Comparison of ENCODE assay signal across 21 cellular contexts in genomic region chr16:17829826-17830225, GRCh38.
DNase-seq lines count a peak whose midpoint lies in the region; ATAC-seq and TF ChIP-seq lines count a peak whose summit lies in the region.
"Had no signal": no experiment of that assay in that cellular context is flagged by ENCODE, and none has a peak within 500 bp of the region (broad histone marks: within the 10 kb centered on the region; RNA-seq: fewer than 3 reads in every experiment).

No MANE protein-coding gene starts in this region.

- H2BK20ac ChIP-seq in IMR-90 (ENCODE audit: low read depth, low read length): no peak overlapping the region

- ATAC-seq in IMR-90 (ENCODE audit: low read depth) (no peak), mucosa of descending colon (no peak)
- ATAC-seq: PC-3, Right ventricle myocardium inferior, SK-N-SH treated with all-trans-retinoic acid at 6 μM for 48 hours had no signal

- H2BK120ac ChIP-seq in IMR-90 (ENCODE audit: low read depth, low read length): no peak overlapping the region

- no TSS peak for BruUV-seq in IMR-90 (replicated peaks; lab: Mats Ljungman, UMichigan)

- H2BK15ac ChIP-seq in IMR-90 (ENCODE audit: low read depth, low read length): no peak overlapping the region

- CTCF ChIA-PET in IMR-90 (lab: Yijun Ruan, JAX): no interaction called here

- no peak overlapping the region for H3K4me3 ChIP-seq in IMR-90 (ENCODE audit: insufficient read depth, low read depth, low read length)
- no peak overlapping the region for H3K4me3 ChIP-seq in foreskin fibroblast (ENCODE audit: low read depth in 1 of 2, low read length in 2 of 2)
- no peak overlapping the region for H3K4me3 ChIP-seq in mucosa of descending colon
- H3K4me3 ChIP-seq: SJCRH30 had no signal

- TF ChIP-seq RAD21 in IMR-90 (IDR thresholded peaks at IDR 0.05; ENCODE audit: low read length): no peak

- H3K18ac ChIP-seq in IMR-90 (ENCODE audit: low read depth, low read length): no peak overlapping the region

- H2AK9ac ChIP-seq in IMR-90 (replicated peaks; ENCODE audit: low read depth, low read length, poor library complexity): no peak overlapping the region

- in situ Hi-C loops in IMR-90 (cut with MboI; ENCODE audit: low sequenced_read_pairs): loop anchor here (10.0 kb wide), 1 partner anchor 65 kb away; no protein-coding TSS in a partner anchor

- H3K79me1 ChIP-seq in IMR-90 (ENCODE audit: low read depth in 1 of 2, low read length in 2 of 2): no peaks in the 10 kb centered on the region

- dilution Hi-C loops in IMR-90 (cut with HindIII; ENCODE audit: low sequenced_read_pairs, unreplicated experiment): no loop called here

- no peak overlapping the region for H2AFZ ChIP-seq in IMR-90 (replicated peaks; ENCODE audit: low read length, poor library complexity)

- no peak overlapping the region for H2AK5ac ChIP-seq in IMR-90 (ENCODE audit: low read depth, low read length)

- H3K27me3 ChIP-seq in IMR-90 (ENCODE audit: control insufficient read depth, insufficient read depth, low read length): no peaks in the 10 kb centered on the region
- H3K27me3 ChIP-seq: SJCRH30 had no signal

- no peak overlapping the region for H3K56ac ChIP-seq in IMR-90 (ENCODE audit: extremely low read depth, insufficient read depth, low read length)

- H3K36me3 ChIP-seq in IMR-90 (ENCODE audit: control insufficient read depth, insufficient read depth, low read length): no peaks in the 10 kb centered on the region
- H3K36me3 ChIP-seq in mucosa of descending colon (ENCODE audit: low read depth): no peaks in the 10 kb centered on the region
- H3K36me3 ChIP-seq: SJCRH30 had no signal

- intact Hi-C loops in IMR-90 (cut with micrococcal nuclease) (no loop called here), mucosa of descending colon (cut with DNase I, micrococcal nuclease) (no loop called here)

- H3K9ac ChIP-seq in IMR-90 (ENCODE audit: low read depth, low read length): no peak overlapping the region

- H3K14ac ChIP-seq in IMR-90 (replicated peaks; ENCODE audit: low read depth, low read length): no peak overlapping the region

- H4K91ac ChIP-seq in IMR-90 (ENCODE audit: insufficient read depth, low read depth, low read length): no peak overlapping the region

- H4K20me1 ChIP-seq in IMR-90 (ENCODE audit: insufficient read depth, low read length): no peaks in the 10 kb centered on the region

- DNase-seq in AG08395 (ENCODE audit: low spot score): peak; percentile 38
- DNase-seq in IMR-90: peak; percentile 22
- peak; percentile 88 for DNase-seq in amniotic epithelial cell (ENCODE audit: low read depth)
- peak; percentile 11 to 22 for DNase-seq in foreskin fibroblast
- DNase-seq in NK-92 treated with Interleukin-12 subunit alpha and Interleukin-12 subunit beta, amount 100 ng/mL, for 24 hours (lab: John Stamatoyannopoulos, UW): no peak
- DNase-seq in activated CD4-positive, CD25-positive, alpha-beta regulatory T cell treated with anti-CD3 and anti-CD28 coated beads, Interleukin-2, amount 50 U/mL, for 72 hours: no peak
- DNase-seq in mucosa of descending colon: no peak
- DNase-seq: CD8-positive, alpha-beta memory T cell; DMS 273 treated with DMSO at 0.1 percent for 48 hours; DMS79 treated with DMSO at 0.1 percent for 48 hours; Karpas-422; NCI-H1092 treated with DMSO at 0.1 percent for 48 hours; NCI-H1436; NCI-H187; NCI-H526 treated with DMSO at 0.1 percent for 48 hours; PC-3; SJCRH30 had no signal

- H3K4ac ChIP-seq in IMR-90 (ENCODE audit: low read depth, low read length): no peak overlapping the region

- H4K8ac ChIP-seq in IMR-90 (ENCODE audit: low read depth in 2 of 2, low read length in 2 of 2): no peak overlapping the region

- no peak for TF ChIP-seq POLR2A in IMR-90 (IDR thresholded peaks at IDR 0.05; ENCODE audit: low read depth, low read length)

- no peaks in the 10 kb centered on the region for H3K9me3 ChIP-seq in IMR-90 (ENCODE audit: control insufficient read depth, insufficient read depth, low read length)
- H3K9me3 ChIP-seq in mucosa of descending colon: no peaks in the 10 kb centered on the region
- H3K9me3 ChIP-seq: SJCRH30 had no signal

- H3K27ac ChIP-seq in IMR-90 (ENCODE audit: insufficient read depth, low read length): no peak overlapping the region
- H3K27ac ChIP-seq: C4-2B, HL-60, SJCRH30 had no signal

- no peaks in the 10 kb centered on the region for H3K9me1 ChIP-seq in IMR-90 (ENCODE audit: insufficient read depth, low read length)

- no peak overlapping the region for H3K4me2 ChIP-seq in IMR-90 (ENCODE audit: low read depth, low read length)

- H2BK5ac ChIP-seq in IMR-90 (ENCODE audit: low read depth, low read length, poor library complexity, severe bottlenecking): no peak overlapping the region

- POLR2A ChIA-PET in IMR-90 (lab: Charles Lee; ENCODE audit: unreplicated experiment): no interaction called here

- WGBS in IMR-90 (ENCODE audit: extremely low coverage in 2 of 2, insufficient read length in 1 of 2), 2 experiments: no CpG with 5 or more reads among the region's 3 CpGs

- no peaks in the 10 kb centered on the region for H3K4me1 ChIP-seq in IMR-90 (ENCODE audit: control insufficient read depth, insufficient read depth, low read length)
- H3K4me1 ChIP-seq in mucosa of descending colon (ENCODE audit: low read depth): no peaks in the 10 kb centered on the region
- H3K4me1 ChIP-seq: SJCRH30 had no signal

- TF ChIP-seq CTCF in IMR-90 (conservative IDR thresholded peaks at IDR 0.05; ENCODE audit: low read depth, low read length) (no peak), foreskin fibroblast (IDR thresholded peaks at IDR 0.05; ENCODE audit: low read depth, low read length) (no peak), mucosa of descending colon (IDR thresholded peaks at IDR 0.05) (no peak)

- no peak overlapping the region for H4K5ac ChIP-seq in IMR-90 (ENCODE audit: low read depth, low read length)

- H3K23ac ChIP-seq in IMR-90 (ENCODE audit: low read depth, low read length): no peak overlapping the region

TF ChIP-seq in IMR-90, 13 proteins besides CTCF, POLR2A, EP300 and RAD21:
- TF ChIP-seq RFX5 (IDR thresholded peaks at IDR 0.05; ENCODE audit: low read depth, low read length): no peak
- no peak for TF ChIP-seq NFE2L2 (IDR thresholded peaks at IDR 0.05; ENCODE audit: low read depth, low read length)
- no peak for TF ChIP-seq MAFK (IDR thresholded peaks at IDR 0.05; ENCODE audit: low read depth, low read length)

Comparison
In these comparisons a context has a peak if more than half of its experiments do, and no peak if none do; other contexts are left out.
1. DNase-seq: peak in AG08395 (single experiment), IMR-90 (single experiment), amniotic epithelial cell (single experiment) and foreskin fibroblast (2 of 2); none in NK-92 treated with Interleukin-12 subunit alpha and Interleukin-12 subunit beta, amount 100 ng/mL, for 24 hours (single experiment), activated CD4-positive, CD25-positive, alpha-beta regulatory T cell treated with anti-CD3 and anti-CD28 coated beads, Interleukin-2, amount 50 U/mL, for 72 hours (single experiment) and mucosa of descending colon (0 of 3).